In genomic region chr11:117117681-117118080, GRCh38 we compare ENCODE assay signal across 29 cellular contexts.
"Had no signal": no experiment of that assay in that cellular context is flagged by ENCODE, and none has a peak within 500 bp of the region (broad histone marks: within the 10 kb centered on the region; RNA-seq: fewer than 3 reads in every experiment).

No MANE protein-coding gene starts in this region.

- H3K36me3 ChIP-seq: neural progenitor cell, ovary, right lobe of liver, sigmoid colon, stomach, suprapubic skin, tibial artery, transverse colon, upper lobe of right lung, uterus had no signal

- H3K27me3 ChIP-seq: neural progenitor cell, ovary, right lobe of liver, sigmoid colon, stomach, suprapubic skin, testis, tibial artery, transverse colon, uterus had no signal

- H3K27ac ChIP-seq: neural progenitor cell, ovary, parathyroid adenoma, psoas muscle, right lobe of liver, sigmoid colon, stomach, suprapubic skin, testis, tibial artery, transverse colon, upper lobe of right lung, uterus had no signal

- DNase-seq: natural killer cell; occipital lobe; ovary; posterior cingulate gyrus; psoas muscle; right cardiac atrium; right lobe of liver; sigmoid colon; small intestine; stimulated activated CD4-positive, alpha-beta T cell treated with anti-CD3 and anti-CD28 coated beads, Interleukin-15, amount 100 ng/mL, for 24 hours; stimulated activated CD4-positive, alpha-beta T cell treated with anti-CD3 and anti-CD28 coated beads, Interleukin-2, amount 100 ng/mL, for 24 hours; stimulated activated CD4-positive, alpha-beta T cell treated with anti-CD3 and anti-CD28 coated beads, Interleukin-2, amount 100 ng/mL, for 48 hours; stimulated activated CD4-positive, alpha-beta T cell treated with anti-CD3 and anti-CD28 coated beads, Interleukin-4, amount 100 ng/mL, for 24 hours; stimulated activated naive B cell treated with anti-CD40 and anti-IgM and Interleukin-4, amounts not matched to agents 10 μg/mL and 1 μg/mL and 100 μg/mL, for 72 hours; stimulated activated naive CD4-positive, alpha-beta T cell treated with Interleukin-2 at 50 U/mL for 16 hours; stomach; testis; tibial artery; transverse colon; upper lobe of right lung; uterus had no signal

- H3K4me1 ChIP-seq: neural progenitor cell, parathyroid adenoma, psoas muscle, right lobe of liver, sigmoid colon, stomach, suprapubic skin, testis, tibial artery, transverse colon, upper lobe of right lung, uterus had no signal

- H3K4me1 Mint-ChIP-seq: natural killer cell; nephron; neural progenitor cell; stimulated activated effector memory CD8-positive, alpha-beta T cell treated with anti-CD3 and anti-CD28 coated beads, Interleukin-12 subunit alpha, Interleukin-12 subunit beta, amount 100 ng/mL, for 72 hours had no signal

- H3K9me3 Mint-ChIP-seq: natural killer cell; nephron; neural progenitor cell; stimulated activated effector memory CD8-positive, alpha-beta T cell treated with anti-CD3 and anti-CD28 coated beads, Interleukin-12 subunit alpha, Interleukin-12 subunit beta, amount 100 ng/mL, for 72 hours; stimulated activated naive B cell treated with anti-CD40 and anti-IgM and Interleukin-4, amounts not matched to agents 10 μg/mL and 1 μg/mL and 100 μg/mL, for 72 hours; stimulated activated naive CD8-positive, alpha-beta T cell treated with anti-CD3 and anti-CD28 coated beads, Interleukin-15, Interleukin-2, amounts not matched to agents 100 ng/mL and 50 ng/mL, for 24 hours; type B pancreatic cell had no signal

- H3K27me3 Mint-ChIP-seq: progenitor cell of endocrine pancreas; stimulated activated naive B cell treated with anti-CD40 and anti-IgM and Interleukin-4, amounts not matched to agents 10 μg/mL and 1 μg/mL and 100 μg/mL, for 72 hours; stimulated activated naive CD8-positive, alpha-beta T cell treated with anti-CD3 and anti-CD28 coated beads, Interleukin-15, Interleukin-2, amounts not matched to agents 100 ng/mL and 50 ng/mL, for 24 hours; type B pancreatic cell had no signal

- H3K36me3 Mint-ChIP-seq: natural killer cell; neural progenitor cell; stimulated activated effector memory CD8-positive, alpha-beta T cell treated with anti-CD3 and anti-CD28 coated beads, Interleukin-12 subunit alpha, Interleukin-12 subunit beta, amount 100 ng/mL, for 72 hours; stimulated activated naive B cell treated with anti-CD40 and anti-IgM and Interleukin-4, amounts not matched to agents 10 μg/mL and 1 μg/mL and 100 μg/mL, for 72 hours; type B pancreatic cell had no signal

- H3K4me3 ChIP-seq: neural progenitor cell, ovary, psoas muscle, right lobe of liver, sigmoid colon, stomach, suprapubic skin, testis, tibial artery, transverse colon, upper lobe of right lung, uterus had no signal

- H3K4me3 Mint-ChIP-seq: natural killer cell; nephron; neural progenitor cell; stimulated activated effector memory CD8-positive, alpha-beta T cell treated with anti-CD3 and anti-CD28 coated beads, Interleukin-12 subunit alpha, Interleukin-12 subunit beta, amount 100 ng/mL, for 72 hours; stimulated activated naive B cell treated with anti-CD40 and anti-IgM and Interleukin-4, amounts not matched to agents 10 μg/mL and 1 μg/mL and 100 μg/mL, for 72 hours; stimulated activated naive CD8-positive, alpha-beta T cell treated with anti-CD3 and anti-CD28 coated beads, Interleukin-15, Interleukin-2, amounts not matched to agents 100 ng/mL and 50 ng/mL, for 24 hours; type B pancreatic cell had no signal

- H3K27ac Mint-ChIP-seq: natural killer cell; nephron; neural progenitor cell; progenitor cell of endocrine pancreas; stimulated activated effector memory CD8-positive, alpha-beta T cell treated with anti-CD3 and anti-CD28 coated beads, Interleukin-12 subunit alpha, Interleukin-12 subunit beta, amount 100 ng/mL, for 72 hours; stimulated activated naive B cell treated with anti-CD40 and anti-IgM and Interleukin-4, amounts not matched to agents 10 μg/mL and 1 μg/mL and 100 μg/mL, for 72 hours; stimulated activated naive CD8-positive, alpha-beta T cell treated with anti-CD3 and anti-CD28 coated beads, Interleukin-15, Interleukin-2, amounts not matched to agents 100 ng/mL and 50 ng/mL, for 24 hours; type B pancreatic cell had no signal

- ATAC-seq: natural killer cell; psoas muscle; right cardiac atrium; right lobe of liver; stimulated activated effector memory CD8-positive, alpha-beta T cell treated with anti-CD3 and anti-CD28 coated beads, Interleukin-12 subunit alpha, Interleukin-12 subunit beta, amount 100 ng/mL, for 72 hours; stimulated activated naive B cell treated with anti-CD40 and anti-IgM and Interleukin-4, amounts not matched to agents 10 μg/mL and 1 μg/mL and 100 μg/mL, for 72 hours; upper lobe of right lung had no signal

- H3K9me3 ChIP-seq: ovary, psoas muscle, right lobe of liver, sigmoid colon, stomach, suprapubic skin, testis, tibial artery, transverse colon, upper lobe of right lung, uterus had no signal
